22 cellular contexts compared by ENCODE assay signal in the genomic region with DNA sequence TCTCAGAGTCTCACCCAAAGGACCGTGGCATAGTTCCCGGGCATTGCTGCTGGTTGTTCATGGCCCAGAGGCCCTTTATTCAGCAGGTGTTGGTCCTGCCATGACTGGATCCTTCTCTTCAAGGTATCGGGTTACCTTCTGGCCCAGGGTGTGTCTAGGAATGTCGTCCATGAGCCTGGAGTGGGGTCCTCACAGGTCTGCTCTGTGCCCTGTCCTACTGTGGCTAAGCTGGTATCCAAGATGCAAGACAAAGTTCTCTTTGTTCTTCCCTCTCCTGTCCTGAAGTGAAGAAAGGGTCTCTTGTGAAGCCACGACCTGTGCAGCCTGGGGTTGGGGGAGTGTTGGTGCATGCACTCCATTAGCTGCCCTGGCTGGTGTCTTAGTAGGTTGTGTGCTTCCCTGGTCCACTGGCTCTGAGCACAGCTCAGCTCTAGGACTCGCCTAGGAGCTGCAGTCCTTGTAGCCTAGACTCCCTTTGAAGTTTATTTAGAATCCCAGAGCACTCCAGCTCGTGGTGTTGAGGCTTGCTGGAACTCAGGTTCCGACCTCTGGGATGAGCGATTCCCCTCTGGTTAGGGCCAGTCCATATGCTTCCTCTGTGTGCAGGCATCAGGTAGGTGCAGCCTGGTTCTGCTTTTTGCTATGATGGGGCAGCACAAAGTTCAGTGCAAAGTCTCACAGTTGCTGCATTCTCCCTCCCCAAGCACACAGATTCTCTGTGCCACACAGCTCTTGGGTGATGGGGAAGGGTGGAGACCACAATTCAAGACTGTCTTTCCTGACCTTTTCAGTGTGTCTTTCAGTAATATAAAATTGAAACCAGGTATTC.
DNase-seq lines count a peak whose midpoint lies in the region; ATAC-seq and TF ChIP-seq lines count a peak whose summit lies in the region.
"Had no signal": no experiment of that assay in that cellular context is flagged by ENCODE, and none has a peak within 500 bp of the region (broad histone marks: within the 10 kb centered on the region; RNA-seq: fewer than 3 reads in every experiment).

No MANE protein-coding gene starts in this region.

- peaks cover 8% of the 10 kb centered on the region for H3K9me3 Mint-ChIP-seq in endodermal cell
- peaks cover 2 to 20% (median 11%) of the 10 kb centered on the region in 8 donors for H3K9me3 Mint-ChIP-seq in CD4-positive, alpha-beta memory T cell

- H3K23ac ChIP-seq in neuronal stem cell (ENCODE audit: low read depth, low read length, poor library complexity): no peak overlapping the region

- H3K14ac ChIP-seq in neuronal stem cell (ENCODE audit: low read length): peak overlapping the region; percentile 75

- H4K91ac ChIP-seq in neuronal stem cell (ENCODE audit: low read depth, low read length, poor library complexity): no peak overlapping the region

- H3K9me3 ChIP-seq in endodermal cell (ENCODE audit: control insufficient read depth, low read length): no peaks in the 10 kb centered on the region
- no peaks in the 10 kb centered on the region for H3K9me3 ChIP-seq in neuronal stem cell (replicated peaks in 1 of 2; ENCODE audit: control insufficient read depth in 2 of 2, insufficient read depth in 1 of 2, low read depth in 1 of 2, low read length in 2 of 2)
- no peaks in the 10 kb centered on the region for H3K9me3 ChIP-seq in CD4-positive, alpha-beta memory T cell (ENCODE audit: control insufficient read depth in 1 of 2, low read length in 2 of 2)
- H3K9me3 ChIP-seq in ascending aorta: no peaks in the 10 kb centered on the region
- H3K9me3 ChIP-seq: MG63 had no signal

- no peak overlapping the region for H2BK5ac ChIP-seq in neuronal stem cell (ENCODE audit: low read length)

- H3K27me3 ChIP-seq in endodermal cell (ENCODE audit: control insufficient read depth, insufficient read depth, low read length, poor library complexity, severe bottlenecking) (no peaks in the 10 kb centered on the region), neuronal stem cell (ENCODE audit: control insufficient read depth in 3 of 3, insufficient read depth in 3 of 3, low read depth in 1 of 3, low read length in 3 of 3) (no peaks in the 10 kb centered on the region), ascending aorta (no peaks in the 10 kb centered on the region)
- H3K27me3 ChIP-seq in CD4-positive, alpha-beta memory T cell (ENCODE audit: insufficient read depth, low read length): no peaks in the 10 kb centered on the region
- H3K27me3 ChIP-seq: BLaER1 treated with 17β-estradiol and CSF1 and Interleukin-3, amounts not matched to agents 10 nM and 100 nM; MG63 had no signal

- POLR2A ChIA-PET in CD4-positive, alpha-beta memory T cell (lab: Charles Lee; ENCODE audit: partially characterized antibody): no interaction called here

- no peak overlapping the region for H3K4me3 ChIP-seq in endodermal cell (ENCODE audit: low read length)
- H3K4me3 ChIP-seq in neuronal stem cell (ENCODE audit: low read length in 2 of 2): no peak overlapping the region
- H3K4me3 ChIP-seq in CD4-positive, alpha-beta memory T cell (ENCODE audit: low read length in 2 of 2): no peak overlapping the region
- H3K4me3 ChIP-seq in ascending aorta: no peak overlapping the region
- H3K4me3 ChIP-seq: BLaER1 treated with 17β-estradiol and CSF1 and Interleukin-3, amounts not matched to agents 10 nM and 100 nM; MG63; SK-N-MC had no signal

- H2BK12ac ChIP-seq in neuronal stem cell (ENCODE audit: low read length): no peak overlapping the region

- WGBS in endodermal cell (ENCODE audit: insufficient coverage in 1 of 2, insufficient read length in 1 of 2), 2 experiments: 87 to 90% methylated on average over 9 of the region's 9 CpGs
- no CpG with 5 or more reads among the region's 9 CpGs for WGBS in neuronal stem cell (ENCODE audit: extremely low coverage in 2 of 2, insufficient read length in 2 of 2, insufficient replicate concordance in 1 of 2), 2 donors

- no peak overlapping the region for H4K8ac ChIP-seq in neuronal stem cell (ENCODE audit: low read depth, low read length)

- TF ChIP-seq CTCF in endodermal cell (conservative IDR thresholded peaks at IDR 0.05): no peak
- TF ChIP-seq CTCF in ascending aorta (IDR thresholded peaks at IDR 0.05): no peak

- no peak overlapping the region for H3K27ac Mint-ChIP-seq in endodermal cell
- peak overlapping the region in 1 of 7 donors; percentile 13 for H3K27ac Mint-ChIP-seq in CD4-positive, alpha-beta memory T cell
- H3K27ac Mint-ChIP-seq: CD8-positive, alpha-beta T cell had no signal

- H3K36me3 ChIP-seq in endodermal cell (ENCODE audit: control insufficient read depth, insufficient read depth, low read length) (no peaks in the 10 kb centered on the region), neuronal stem cell (replicated peaks in 1 of 2; ENCODE audit: control insufficient read depth in 2 of 2, insufficient read depth in 2 of 2, low read length in 2 of 2) (no peaks in the 10 kb centered on the region), ascending aorta (peaks cover 0 to 5% of the 10 kb centered on the region in 2 donors)
- H3K36me3 ChIP-seq in CD4-positive, alpha-beta memory T cell (ENCODE audit: insufficient read depth, low read length): no peaks in the 10 kb centered on the region
- H3K36me3 ChIP-seq: MG63 had no signal

- no peak overlapping the region for H3K4me3 Mint-ChIP-seq in endodermal cell
- H3K4me3 Mint-ChIP-seq in CD4-positive, alpha-beta memory T cell: no peak overlapping the region
- H3K4me3 Mint-ChIP-seq: CD8-positive, alpha-beta T cell had no signal

- no peak overlapping the region for H2AFZ ChIP-seq in neuronal stem cell (ENCODE audit: low read length)

- H3K27me3 Mint-ChIP-seq in endodermal cell (ENCODE audit: insufficient read depth): no peaks in the 10 kb centered on the region
- H3K27me3 Mint-ChIP-seq in CD4-positive, alpha-beta memory T cell: no peaks in the 10 kb centered on the region

- H3K4me1 ChIP-seq in endodermal cell (ENCODE audit: control insufficient read depth, insufficient read depth, low read length): no peaks in the 10 kb centered on the region
- H3K4me1 ChIP-seq in neuronal stem cell (ENCODE audit: control insufficient read depth in 2 of 2, insufficient read depth in 1 of 2, low read depth in 1 of 2, low read length in 2 of 2): no peaks in the 10 kb centered on the region
- H3K4me1 ChIP-seq in CD4-positive, alpha-beta memory T cell (ENCODE audit: insufficient read depth, low read length): no peaks in the 10 kb centered on the region
- H3K4me1 ChIP-seq in ascending aorta: no peaks in the 10 kb centered on the region
- H3K4me1 ChIP-seq: BLaER1 treated with 17β-estradiol and CSF1 and Interleukin-3, amounts not matched to agents 10 nM and 100 nM had no signal

- no peaks in the 10 kb centered on the region for H3K79me1 ChIP-seq in neuronal stem cell (ENCODE audit: low read depth, low read length)

- no peak overlapping the region for H2BK120ac ChIP-seq in neuronal stem cell (ENCODE audit: low read depth, low read length)

- DNase-seq in NCI-H526 treated with DMSO at 0.1 percent for 48 hours (lab: John Stamatoyannopoulos, UW): peak; percentile 0
- no peak for DNase-seq in NCI-H526 (lab: John Stamatoyannopoulos, UW)
- peak; percentile 41 for DNase-seq in endodermal cell
- no peak for DNase-seq in neuronal stem cell (ENCODE audit: low spot score)
- DNase-seq in CD4-positive, alpha-beta memory T cell: no peak
- DNase-seq in ascending aorta (ENCODE audit: low spot score in 2 of 2): no peak
- no peak for DNase-seq in cortex of kidney (lab: John Stamatoyannopoulos, UW)
- DNase-seq: 8988T; Calu3; CD8-positive, alpha-beta T cell; DMS153; MG63; NCI-H1417 treated with DMSO at 0.1 percent for 48 hours; NCI-H1930; NCI-H2227 treated with DMSO at 0.1 percent for 48 hours; NCI-H510A; OCI-M1; SW 1271 had no signal

- no peak overlapping the region for H3K4me2 ChIP-seq in neuronal stem cell (ENCODE audit: insufficient read depth, low read length, poor library complexity, severe bottlenecking)
- H3K4me2 ChIP-seq: BLaER1 treated with 17β-estradiol and CSF1 and Interleukin-3, amounts not matched to agents 10 nM and 100 nM had no signal

- H3K27ac ChIP-seq in endodermal cell (ENCODE audit: low read depth, low read length): no peak overlapping the region
- H3K27ac ChIP-seq in neuronal stem cell (replicated peaks; ENCODE audit: low read length): no peak overlapping the region
- no peak overlapping the region for H3K27ac ChIP-seq in CD4-positive, alpha-beta memory T cell (ENCODE audit: low read depth, low read length)
- no peak overlapping the region for H3K27ac ChIP-seq in ascending aorta
- H3K27ac ChIP-seq: BLaER1 treated with 17β-estradiol and CSF1 and Interleukin-3, amounts not matched to agents 10 nM and 100 nM; SK-N-MC had no signal

- H3K4ac ChIP-seq in neuronal stem cell (ENCODE audit: low read length): no peak overlapping the region

- intact Hi-C loops in CD4-positive, alpha-beta memory T cell (cut with micrococcal nuclease): no loop called here
- intact Hi-C loops in ascending aorta (cut with DNase I): no loop called here

- no peaks in the 10 kb centered on the region for H3K4me1 Mint-ChIP-seq in endodermal cell
- H3K4me1 Mint-ChIP-seq in CD4-positive, alpha-beta memory T cell: peaks cover 0 to 6% (median 0%) of the 10 kb centered on the region in 4 donors

- H2AK5ac ChIP-seq in neuronal stem cell (ENCODE audit: low read depth, low read length): no peak overlapping the region

- H3K9ac ChIP-seq in endodermal cell (ENCODE audit: extremely low read depth, low read length, poor library complexity, severe bottlenecking) (no peak overlapping the region), neuronal stem cell (ENCODE audit: low read depth, low read length, poor library complexity) (no peak overlapping the region)
- H3K9ac ChIP-seq: BLaER1 treated with 17β-estradiol and CSF1 and Interleukin-3, amounts not matched to agents 10 nM and 100 nM had no signal

- H2BK15ac ChIP-seq in neuronal stem cell (ENCODE audit: low read length): no peak overlapping the region

- H3K36me3 Mint-ChIP-seq in endodermal cell (ENCODE audit: low read depth): peaks cover 4% of the 10 kb centered on the region
- peaks cover 34 to 67% of the 10 kb centered on the region in 2 donors for H3K36me3 Mint-ChIP-seq in CD4-positive, alpha-beta memory T cell

- H3K18ac ChIP-seq in neuronal stem cell (ENCODE audit: low read length): peak overlapping the region; percentile 24

- ATAC-seq in HG03457 (IDR thresholded peaks at IDR 0.05; ENCODE audit: unreplicated experiment): no peak
- ATAC-seq: CD8-positive, alpha-beta T cell; HCT116 had no signal

- CTCF ChIA-PET in CD4-positive, alpha-beta memory T cell (lab: Charles Lee; ENCODE audit: partially characterized antibody): no interaction called here

Comparison
In these comparisons a context has a peak if more than half of its experiments do, and no peak if none do; other contexts are left out.
1. DNase-seq: peak in NCI-H526 treated with DMSO at 0.1 percent for 48 hours (single experiment) and endodermal cell (single experiment); none in NCI-H526 (0 of 2), neuronal stem cell (single experiment), CD4-positive, alpha-beta memory T cell (0 of 5), ascending aorta (0 of 2) and cortex of kidney (single experiment).